ENCODE assay signal across 12 cellular contexts in the genomic region with DNA sequence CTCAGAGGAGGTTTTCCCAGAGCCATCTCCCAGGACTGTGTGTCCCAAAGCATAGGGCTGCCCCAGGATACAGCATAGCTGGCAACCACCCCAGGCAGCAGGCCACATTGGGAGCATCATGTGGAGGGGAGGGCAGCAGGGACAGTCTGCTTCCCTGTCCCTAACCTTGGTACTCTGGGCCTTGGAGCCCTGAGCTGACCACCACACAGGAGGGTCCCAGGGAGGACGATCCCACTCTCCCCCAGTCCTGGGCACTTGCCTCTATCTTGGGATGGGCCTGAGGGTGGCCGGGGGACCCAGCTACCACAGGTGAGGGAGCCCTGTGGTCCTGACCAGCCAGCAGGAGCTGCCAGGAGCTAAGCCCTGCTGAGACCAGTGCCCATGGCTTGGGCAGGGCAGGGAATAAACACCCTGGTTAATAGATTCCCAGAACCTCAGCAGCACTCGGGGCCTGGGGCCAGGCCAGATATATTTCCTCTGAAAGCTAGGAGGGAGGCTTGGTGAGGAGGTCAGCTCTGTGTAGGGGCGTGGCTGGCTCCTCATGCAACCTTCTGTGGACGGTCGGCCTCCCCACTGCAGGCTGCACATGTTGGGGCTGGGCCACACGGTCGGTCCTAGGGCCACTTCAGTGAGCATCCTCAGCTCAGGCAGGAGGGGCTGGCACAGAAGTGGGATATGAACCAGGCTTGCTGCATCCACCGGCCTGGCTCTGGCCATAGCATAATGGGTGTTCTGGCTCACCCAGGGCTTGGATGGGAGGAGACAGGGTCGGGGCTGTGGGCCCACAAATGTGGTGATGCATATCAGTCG. TPM values are rescaled to one million over a fixed set of nuclear protein-coding genes. Genes with fewer than 3 reads are reported as not detected.
DNase-seq lines count a peak whose midpoint lies in the region; ATAC-seq and TF ChIP-seq lines count a peak whose summit lies in the region.
"Had no signal": no experiment of that assay in that cellular context is flagged by ENCODE, and none has a peak within 500 bp of the region (broad histone marks: within the 10 kb centered on the region; RNA-seq: fewer than 3 reads in every experiment).

No MANE protein-coding gene starts in this region.

- H3K9me3 ChIP-seq in heart right ventricle: no peaks in the 10 kb centered on the region

- peaks cover 0 to 32% (median 3%) of the 10 kb centered on the region in 9 donors for H3K36me3 ChIP-seq in heart right ventricle

- H3K27me3 Mint-ChIP-seq in CD14-positive monocyte (ENCODE audit: low read depth in 3 of 3): peaks cover 0 to 7% (median 0%) of the 10 kb centered on the region in 3 donors
- H3K27me3 Mint-ChIP-seq in activated T-helper 2 cell treated with anti-CD3 and anti-CD28 coated beads, Interferon-gamma antibody, Interleukin-2, Interleukin-4, amounts not matched to agents 10 μg/mL and 5 μg/mL and 100 μg/mL, durations not matched to agents 14 hours and 24 hours and 36 hours (ENCODE audit: low read depth): no peaks in the 10 kb centered on the region
- H3K27me3 Mint-ChIP-seq: B cell had no signal

- H3K4me1 ChIP-seq in heart right ventricle: peaks cover 45 to 92% (median 77%) of the 10 kb centered on the region in 9 donors

- intact Hi-C loops in CD14-positive monocyte (cut with micrococcal nuclease): loop anchor here in 1 of 2 donors (5.0 to 10.0 kb wide), 2 partner anchors 33 to 435 kb away; a partner anchor contains a TSS
- intact Hi-C loops in activated T-helper 2 cell treated with anti-CD3 and anti-CD28 coated beads, Interferon-gamma antibody, Interleukin-2, Interleukin-4, amounts not matched to agents 10 μg/mL and 5 μg/mL and 100 μg/mL, durations not matched to agents 14 hours and 24 hours and 36 hours (cut with micrococcal nuclease): loop anchor here (5.0 kb wide), 1 partner anchor 68 kb away; no protein-coding TSS in a partner anchor
- intact Hi-C loops in heart right ventricle (cut with DNase I): loop anchor here in 2 of 10 donors (10.0 kb wide), 1 partner anchor 325 kb away; a partner anchor contains a TSS
- intact Hi-C loops in sciatic nerve (cut with DNase I): no loop called here

- H3K4me3 Mint-ChIP-seq in CD14-positive monocyte: peak overlapping the region; percentile 92 to 94
- H3K4me3 Mint-ChIP-seq in activated T-helper 2 cell treated with anti-CD3 and anti-CD28 coated beads, Interferon-gamma antibody, Interleukin-2, Interleukin-4, amounts not matched to agents 10 μg/mL and 5 μg/mL and 100 μg/mL, durations not matched to agents 14 hours and 24 hours and 36 hours (ENCODE audit: low read depth): peak overlapping the region; percentile 90
- H3K4me3 Mint-ChIP-seq: B cell had no signal

- no peak overlapping the region for H3K4me3 ChIP-seq in heart right ventricle

- ATAC-seq in heart right ventricle: peak in 4 of 8 donors; percentile 15 to 63 (median 24)
- ATAC-seq in sciatic nerve: no peak

- 68 to 86% methylated on average over 11 of the region's 11 CpGs for WGBS in heart right ventricle, 2 donors

- DNase-seq in CD14-positive monocyte (ENCODE audit: low spot score) (peak; percentile 31), heart right ventricle (peak in 1 of 2 donors; percentile 59), sciatic nerve (ENCODE audit: low spot score) (peak; percentile 59), dermis blood vessel endothelial cell (no peak), anterior cingulate cortex (lab: John Stamatoyannopoulos, UW) (no peak), NCI-H774 (lab: John Stamatoyannopoulos, UW) (no peak), LoVo (ENCODE audit: low spot score) (no peak)
- no peak for DNase-seq in activated T-helper 2 cell treated with anti-CD3 and anti-CD28 coated beads, Interferon-gamma antibody, Interleukin-2, Interleukin-4, amounts not matched to agents 10 μg/mL and 5 μg/mL and 100 μg/mL, durations not matched to agents 14 hours and 24 hours and 36 hours (ENCODE audit: low spot score)
- DNase-seq: GDM1; NCI-H2029 treated with DMSO at 0.1 percent for 48 hours; stimulated activated CD4-positive, alpha-beta T cell treated with anti-CD3 and anti-CD28 coated beads, Interleukin-15, amount 100 ng/mL, for 24 hours had no signal

- H3K4me1 Mint-ChIP-seq in CD14-positive monocyte: peaks cover 80% of the 10 kb centered on the region
- H3K4me1 Mint-ChIP-seq in activated T-helper 2 cell treated with anti-CD3 and anti-CD28 coated beads, Interferon-gamma antibody, Interleukin-2, Interleukin-4, amounts not matched to agents 10 μg/mL and 5 μg/mL and 100 μg/mL, durations not matched to agents 14 hours and 24 hours and 36 hours (ENCODE audit: low read depth): peaks cover 48% of the 10 kb centered on the region

- TF ChIP-seq CTCF in CD14-positive monocyte (IDR thresholded peaks at IDR 0.05) (no peak), heart right ventricle (IDR thresholded peaks at IDR 0.05) (no peak)

- H3K27ac Mint-ChIP-seq in CD14-positive monocyte: peak overlapping the region in 5 of 7 donors; percentile 65 to 96 (median 73)
- H3K27ac Mint-ChIP-seq in activated T-helper 2 cell treated with anti-CD3 and anti-CD28 coated beads, Interferon-gamma antibody, Interleukin-2, Interleukin-4, amounts not matched to agents 10 μg/mL and 5 μg/mL and 100 μg/mL, durations not matched to agents 14 hours and 24 hours and 36 hours: peak overlapping the region; percentile 16
- H3K27ac Mint-ChIP-seq: B cell had no signal

- peaks cover 54 to 75% of the 10 kb centered on the region in 2 donors for H3K36me3 Mint-ChIP-seq in CD14-positive monocyte
- H3K36me3 Mint-ChIP-seq in activated T-helper 2 cell treated with anti-CD3 and anti-CD28 coated beads, Interferon-gamma antibody, Interleukin-2, Interleukin-4, amounts not matched to agents 10 μg/mL and 5 μg/mL and 100 μg/mL, durations not matched to agents 14 hours and 24 hours and 36 hours (ENCODE audit: low read depth): peaks cover 66% of the 10 kb centered on the region

- H3K27ac ChIP-seq in heart right ventricle: peak overlapping the region in 9 of 10 donors; percentile 36 to 99 (median 84)

- peaks cover 0 to 1% (median 0%) of the 10 kb centered on the region in 7 donors for H3K9me3 Mint-ChIP-seq in CD14-positive monocyte
- no peaks in the 10 kb centered on the region for H3K9me3 Mint-ChIP-seq in activated T-helper 2 cell treated with anti-CD3 and anti-CD28 coated beads, Interferon-gamma antibody, Interleukin-2, Interleukin-4, amounts not matched to agents 10 μg/mL and 5 μg/mL and 100 μg/mL, durations not matched to agents 14 hours and 24 hours and 36 hours

- no peaks in the 10 kb centered on the region for H3K27me3 ChIP-seq in heart right ventricle

RNA-seq across cellular contexts. Expression of a gene that starts 4.2 kb away (rescaled TPM):
- polyA plus RNA-seq in CD14-positive monocyte (100 to 1,000 TPM; 290 to 469 TPM), heart right ventricle (10 to 100 TPM; 39.8 to 50.3 TPM)
- 113 and 114 TPM in 2 replicates for total RNA-seq in activated T-helper 2 cell treated with anti-CD3 and anti-CD28 coated beads, Interferon-gamma antibody, Interleukin-2, Interleukin-4, amounts not matched to agents 10 μg/mL and 5 μg/mL and 100 μg/mL, durations not matched to agents 14 hours and 24 hours and 36 hours
- total RNA-seq in heart right ventricle (10 to 100 TPM; 35.5 to 77.1 (median 41.3) TPM), sciatic nerve (53.5 TPM), dermis blood vessel endothelial cell (35.4 and 52.0 TPM in 2 replicates)

RNA-seq across cellular contexts. Expression of a gene that starts 33.9 kb away (rescaled TPM):
- polyA plus RNA-seq in CD14-positive monocyte (100 to 1,000 TPM; 130 to 137 TPM), heart right ventricle (10 to 100 TPM; 41.9 to 47.3 TPM)
- 52.6 and 57.2 TPM in 2 replicates for total RNA-seq in activated T-helper 2 cell treated with anti-CD3 and anti-CD28 coated beads, Interferon-gamma antibody, Interleukin-2, Interleukin-4, amounts not matched to agents 10 μg/mL and 5 μg/mL and 100 μg/mL, durations not matched to agents 14 hours and 24 hours and 36 hours
- total RNA-seq in heart right ventricle (10 to 100 TPM; 22.3 to 33.7 (median 25.9) TPM), sciatic nerve (36.6 TPM), dermis blood vessel endothelial cell (70.2 and 74.4 TPM in 2 replicates)

RNA-seq across cellular contexts. Expression of a gene that starts 54.0 kb away (rescaled TPM):
- polyA plus RNA-seq in CD14-positive monocyte (not detected), heart right ventricle (100 to 1,000 TPM in 1 of 2 donors, 10 to 100 TPM in 1; 16.6 to 115 TPM)
- 1.2 and 1.6 TPM in 2 replicates for total RNA-seq in activated T-helper 2 cell treated with anti-CD3 and anti-CD28 coated beads, Interferon-gamma antibody, Interleukin-2, Interleukin-4, amounts not matched to agents 10 μg/mL and 5 μg/mL and 100 μg/mL, durations not matched to agents 14 hours and 24 hours and 36 hours
- total RNA-seq in heart right ventricle (100 to 1,000 TPM; 138 to 236 (median 200) TPM), sciatic nerve (6.6 TPM), dermis blood vessel endothelial cell (not detected in 2 replicates)
- total RNA-seq: B cell had no signal

Comparison
In these comparisons a context has a peak if more than half of its experiments do, and no peak if none do; other contexts are left out.
1. DNase-seq: peak in CD14-positive monocyte (single experiment) and sciatic nerve (single experiment); none in activated T-helper 2 cell treated with anti-CD3 and anti-CD28 coated beads, Interferon-gamma antibody, Interleukin-2, Interleukin-4, amounts not matched to agents 10 μg/mL and 5 μg/mL and 100 μg/mL, durations not matched to agents 14 hours and 24 hours and 36 hours (single experiment), dermis blood vessel endothelial cell (single experiment), anterior cingulate cortex (0 of 58), NCI-H774 (single experiment) and LoVo (single experiment).
2. RNA of a gene that starts 54.0 kb away (total RNA-seq): 138 to 236 TPM in heart right ventricle; 6.6 TPM in sciatic nerve (single experiment), 1.2 to 1.6 TPM in activated T-helper 2 cell treated with anti-CD3 and anti-CD28 coated beads, Interferon-gamma antibody, Interleukin-2, Interleukin-4, amounts not matched to agents 10 μg/mL and 5 μg/mL and 100 μg/mL, durations not matched to agents 14 hours and 24 hours and 36 hours and not detected in dermis blood vessel endothelial cell; every median in the first group is over 10 times any median in the second.